1 cellular context compared by ENCODE assay signal in genomic region chr6:41723178-41723935, GRCh38.
TF ChIP-seq lines count a peak whose summit lies in the region.

No MANE protein-coding gene starts in this region.

TF ChIP-seq in GM12878, 131 proteins besides CTCF, POLR2A, EP300 and RAD21 (continues in another document):
- no peak for TF ChIP-seq KLF5 (IDR thresholded peaks at IDR 0.05; ENCODE audit: partially characterized antibody)
- no peak for TF ChIP-seq ATF3 (IDR thresholded peaks at IDR 0.05; ENCODE audit: borderline replicate concordance, extremely low read depth, low read depth, low read length)
- peak; percentile 69 for TF ChIP-seq POLR2AphosphoS5 (IDR thresholded peaks at IDR 0.05; ENCODE audit: low read length)
- no peak; the same call in 1 of the 2 replicates for TF ChIP-seq NFIC (IDR thresholded peaks at IDR 0.05; ENCODE audit: low read depth, low read length)
- TF ChIP-seq PAX8 (IDR thresholded peaks at IDR 0.05): no peak
- TF ChIP-seq JUND (IDR thresholded peaks at IDR 0.05; ENCODE audit: low read depth, low read length): peak; percentile 67; the same call in 1 of the 2 replicates
- TF ChIP-seq USF2 (IDR thresholded peaks at IDR 0.05; ENCODE audit: borderline replicate concordance, low read depth, low read length): no peak
- TF ChIP-seq MYC (IDR thresholded peaks at IDR 0.05; ENCODE audit: insufficient read depth, insufficient read length, insufficient replicate concordance, low read length, severe bottlenecking): no peak
- TF ChIP-seq PML (IDR thresholded peaks at IDR 0.05; ENCODE audit: low read length): 0 out of 2 replicates have a peak, but pooled peaks have one; percentile 57
- peak; percentile 66; the same call in 1 of the 2 replicates for TF ChIP-seq ZNF207 (IDR thresholded peaks at IDR 0.05; ENCODE audit: borderline replicate concordance)
- peak; percentile 77; the same call in 1 of the 2 replicates for TF ChIP-seq BACH1 (IDR thresholded peaks at IDR 0.05; ENCODE audit: borderline replicate concordance)
- TF ChIP-seq TCF7 (IDR thresholded peaks at IDR 0.05; ENCODE audit: borderline replicate concordance): no peak
- peak; percentile 85 for TF ChIP-seq NFXL1 (IDR thresholded peaks at IDR 0.05; ENCODE audit: borderline replicate concordance)
- 0 out of 2 replicates have a peak, but pooled peaks have one; percentile 13 for TF ChIP-seq STAT3 (IDR thresholded peaks at IDR 0.05; ENCODE audit: low read depth, low read length)
- peak in 1 of 2 experiments; percentile 77; a peak in 1 of 4 replicates for TF ChIP-seq ETV6 (conservative IDR thresholded peaks at IDR 0.05 in 1 of 2, IDR thresholded peaks at IDR 0.05 in 1 of 2; ENCODE audit: borderline replicate concordance in 1 of 2, low read depth in 1 of 2)
- TF ChIP-seq CBFB (IDR thresholded peaks at IDR 0.05; ENCODE audit: low read depth): peak; percentile 81; the same call in 1 of the 2 replicates
- no peak for TF ChIP-seq STAT1 (conservative IDR thresholded peaks at IDR 0.05)
- TF ChIP-seq EZH2 (IDR thresholded peaks at IDR 0.05; ENCODE audit: borderline replicate concordance, control insufficient read depth, low read depth, low read length): no peak
- peak; percentile 54 for TF ChIP-seq JUNB (IDR thresholded peaks at IDR 0.05)
- TF ChIP-seq MLLT1 (IDR thresholded peaks at IDR 0.05): peak; percentile 86
- peak in 1 of 2 experiments; percentile 90; a peak in 2 of 4 replicates for TF ChIP-seq CEBPB (IDR thresholded peaks at IDR 0.05; ENCODE audit: borderline replicate concordance in 1 of 2, low read depth in 2 of 2, low read length in 2 of 2)
- peak; percentile 100 for TF ChIP-seq GATAD2B (conservative IDR thresholded peaks at IDR 0.05; ENCODE audit: low read depth)
- peak; percentile 50; the same call in 1 of the 2 replicates for TF ChIP-seq ZNF217 (IDR thresholded peaks at IDR 0.05)
- peak; percentile 85 for TF ChIP-seq PAX5 (IDR thresholded peaks at IDR 0.05; ENCODE audit: borderline replicate concordance, low read depth, low read length)
- TF ChIP-seq NKRF (conservative IDR thresholded peaks at IDR 0.05): peak; percentile 62; the same call in 1 of the 2 replicates
- TF ChIP-seq PKNOX1 (IDR thresholded peaks at IDR 0.05): no peak
- no peak for TF ChIP-seq HDAC2 (IDR thresholded peaks at IDR 0.05)
- peak; percentile 76; the same call in 1 of the 2 replicates for TF ChIP-seq CREM (IDR thresholded peaks at IDR 0.05; ENCODE audit: low read depth)
- TF ChIP-seq CHD2 (IDR thresholded peaks at IDR 0.05; ENCODE audit: borderline replicate concordance, low read depth, low read length): peak; percentile 88
- TF ChIP-seq E2F4 (IDR thresholded peaks at IDR 0.05; ENCODE audit: low read depth, low read length): peak; percentile 10; the same call in 1 of the 2 replicates
- no peak for TF ChIP-seq SUPT20H (IDR thresholded peaks at IDR 0.05; ENCODE audit: borderline replicate concordance, control insufficient read depth, low read depth, low read length)
- TF ChIP-seq BHLHE40 (IDR thresholded peaks at IDR 0.05; ENCODE audit: borderline replicate concordance in 1 of 2, low read depth in 2 of 2, low read length in 1 of 2): peak; percentile 59 to 80
- TF ChIP-seq GABPA (IDR thresholded peaks at IDR 0.05; ENCODE audit: low read depth): no peak
- TF ChIP-seq RCOR1 (conservative IDR thresholded peaks at IDR 0.05; ENCODE audit: low read depth, low read length): no peak; the same call in 1 of the 2 replicates
- peak; percentile 82 for TF ChIP-seq ATF7 (IDR thresholded peaks at IDR 0.05; ENCODE audit: low read depth)
- no peak; the same call in 1 of the 2 replicates for TF ChIP-seq SMARCA5 (IDR thresholded peaks at IDR 0.05)
- TF ChIP-seq WRNIP1 (IDR thresholded peaks at IDR 0.05; ENCODE audit: borderline replicate concordance, low read depth, low read length): 0 out of 2 replicates have a peak, but pooled peaks have one; percentile 59
- peak; percentile 98 for TF ChIP-seq HDGF (IDR thresholded peaks at IDR 0.05)
- TF ChIP-seq MYB (IDR thresholded peaks at IDR 0.05; ENCODE audit: borderline replicate concordance, low read depth, low read length): no peak; the same call in 1 of the 2 replicates
- peak; percentile 74 for TF ChIP-seq MTA2 (IDR thresholded peaks at IDR 0.05; ENCODE audit: low read depth)
- peak; percentile 28; the same call in 1 of the 2 replicates for TF ChIP-seq MXI1 (IDR thresholded peaks at IDR 0.05; ENCODE audit: low read depth, low read length)
- TF ChIP-seq RFX5 (IDR thresholded peaks at IDR 0.05; ENCODE audit: low read depth, low read length): no peak
- no peak for TF ChIP-seq SUZ12 (IDR thresholded peaks at IDR 0.05; ENCODE audit: unreplicated experiment)
- TF ChIP-seq SP1 (IDR thresholded peaks at IDR 0.05; ENCODE audit: low read depth, low read length): peak; percentile 55
- TF ChIP-seq, protein P1, sequence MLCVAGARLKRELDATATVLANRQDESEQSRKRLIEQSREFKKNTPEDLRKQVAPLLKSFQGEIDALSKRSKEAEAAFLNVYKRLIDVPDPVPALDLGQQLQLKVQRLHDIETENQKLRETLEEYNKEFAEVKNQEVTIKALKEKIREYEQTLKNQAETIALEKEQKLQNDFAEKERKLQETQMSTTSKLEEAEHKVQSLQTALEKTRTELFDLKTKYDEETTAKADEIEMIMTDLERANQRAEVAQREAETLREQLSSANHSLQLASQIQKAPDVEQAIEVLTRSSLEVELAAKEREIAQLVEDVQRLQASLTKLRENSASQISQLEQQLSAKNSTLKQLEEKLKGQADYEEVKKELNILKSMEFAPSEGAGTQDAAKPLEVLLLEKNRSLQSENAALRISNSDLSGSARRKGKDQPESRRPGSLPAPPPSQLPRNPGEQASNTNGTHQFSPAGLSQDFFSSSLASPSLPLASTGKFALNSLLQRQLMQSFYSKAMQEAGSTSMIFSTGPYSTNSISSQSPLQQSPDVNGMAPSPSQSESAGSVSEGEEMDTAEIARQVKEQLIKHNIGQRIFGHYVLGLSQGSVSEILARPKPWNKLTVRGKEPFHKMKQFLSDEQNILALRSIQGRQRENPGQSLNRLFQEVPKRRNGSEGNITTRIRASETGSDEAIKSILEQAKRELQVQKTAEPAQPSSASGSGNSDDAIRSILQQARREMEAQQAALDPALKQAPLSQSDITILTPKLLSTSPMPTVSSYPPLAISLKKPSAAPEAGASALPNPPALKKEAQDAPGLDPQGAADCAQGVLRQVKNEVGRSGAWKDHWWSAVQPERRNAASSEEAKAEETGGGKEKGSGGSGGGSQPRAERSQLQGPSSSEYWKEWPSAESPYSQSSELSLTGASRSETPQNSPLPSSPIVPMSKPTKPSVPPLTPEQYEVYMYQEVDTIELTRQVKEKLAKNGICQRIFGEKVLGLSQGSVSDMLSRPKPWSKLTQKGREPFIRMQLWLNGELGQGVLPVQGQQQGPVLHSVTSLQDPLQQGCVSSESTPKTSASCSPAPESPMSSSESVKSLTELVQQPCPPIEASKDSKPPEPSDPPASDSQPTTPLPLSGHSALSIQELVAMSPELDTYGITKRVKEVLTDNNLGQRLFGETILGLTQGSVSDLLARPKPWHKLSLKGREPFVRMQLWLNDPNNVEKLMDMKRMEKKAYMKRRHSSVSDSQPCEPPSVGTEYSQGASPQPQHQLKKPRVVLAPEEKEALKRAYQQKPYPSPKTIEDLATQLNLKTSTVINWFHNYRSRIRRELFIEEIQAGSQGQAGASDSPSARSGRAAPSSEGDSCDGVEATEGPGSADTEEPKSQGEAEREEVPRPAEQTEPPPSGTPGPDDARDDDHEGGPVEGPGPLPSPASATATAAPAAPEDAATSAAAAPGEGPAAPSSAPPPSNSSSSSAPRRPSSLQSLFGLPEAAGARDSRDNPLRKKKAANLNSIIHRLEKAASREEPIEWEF (IDR thresholded peaks at IDR 0.05; ENCODE audit: insufficient replicate concordance, low read depth, low read length): peak; percentile 96
- peak; percentile 60; the same call in 1 of the 2 replicates for TF ChIP-seq MEF2A (IDR thresholded peaks at IDR 0.05; ENCODE audit: insufficient read depth, low read depth, low read length)
- peak; percentile 94 for TF ChIP-seq DPF2 (IDR thresholded peaks at IDR 0.05)
- TF ChIP-seq RUNX3 (IDR thresholded peaks at IDR 0.05; ENCODE audit: low read length): peak; percentile 86
- no peak for TF ChIP-seq SREBF2 (IDR thresholded peaks at IDR 0.05; ENCODE audit: low read length)
- TF ChIP-seq NBN (IDR thresholded peaks at IDR 0.05): peak; percentile 87
- peak; percentile 83; the same call in 1 of the 2 replicates for TF ChIP-seq TBL1XR1 (IDR thresholded peaks at IDR 0.05; ENCODE audit: low read depth, low read length)
- no peak for TF ChIP-seq RELA (IDR thresholded peaks at IDR 0.05; ENCODE audit: borderline replicate concordance, partially characterized antibody)
- TF ChIP-seq YY1 (IDR thresholded peaks at IDR 0.05; ENCODE audit: low read depth, low read length): peak; percentile 89
- peak; percentile 69; the same call in 1 of the 2 replicates for TF ChIP-seq CREB1 (IDR thresholded peaks at IDR 0.05; ENCODE audit: low read depth)
- TF ChIP-seq MAX (IDR thresholded peaks at IDR 0.05; ENCODE audit: low read depth, low read length): peak; percentile 25; the same call in 1 of the 2 replicates
